8 cellular contexts compared by ENCODE assay signal in genomic region chr3:15796771-15797599, GRCh38. TPM values are rescaled to one million over a fixed set of nuclear protein-coding genes. Genes with fewer than 3 reads are reported as not detected.
DNase-seq lines count a peak whose midpoint lies in the region; ATAC-seq, FAIRE-seq and TF ChIP-seq lines count a peak whose summit lies in the region.

No MANE protein-coding gene starts in this region.

- H3K27me3 ChIP-seq in Loucy (ENCODE audit: insufficient read depth, low read length, poor library complexity, severe bottlenecking) (no peaks in the 10 kb centered on the region), foreskin keratinocyte (no peaks in the 10 kb centered on the region)

- H3K9me2 ChIP-seq in Loucy (replicated peaks; ENCODE audit: low read depth, low read length): no peaks in the 10 kb centered on the region

- H3K9ac ChIP-seq in Loucy (ENCODE audit: low read depth, low read length, poor library complexity, severe bottlenecking): peak overlapping the region; percentile 85

- H3K36me3 ChIP-seq in Loucy (ENCODE audit: insufficient read depth, low read length): peaks cover 3% of the 10 kb centered on the region

- H3K9me3 Mint-ChIP-seq in activated naive CD4-positive, alpha-beta T cell treated with anti-CD3 and anti-CD28 coated beads, Interleukin-2, amount 50 U/mL, for 72 hours: peaks cover 3 to 4% of the 10 kb centered on the region in 2 donors

- H3K27ac Mint-ChIP-seq in activated naive CD4-positive, alpha-beta T cell treated with anti-CD3 and anti-CD28 coated beads, Interleukin-2, amount 50 U/mL, for 72 hours: peak overlapping the region; percentile 84 to 91

- TF ChIP-seq CTCF in Loucy (conservative IDR thresholded peaks at IDR 0.05; ENCODE audit: low read length): no peak
- TF ChIP-seq CTCF in foreskin keratinocyte (conservative IDR thresholded peaks at IDR 0.05): no peak

- no peak for DNase-seq in GM12892 (ENCODE audit: insufficient read length)
- DNase-seq in activated naive CD4-positive, alpha-beta T cell treated with anti-CD3 and anti-CD28 coated beads, Interleukin-2, amount 50 U/mL, for 72 hours (ENCODE audit: low spot score in 2 of 2): no peak
- DNase-seq in foreskin keratinocyte: peak; percentile 57 to 76
- DNase-seq in nucleus accumbens (lab: John Stamatoyannopoulos, UW): peak in 34 of 56 donors; percentile 4 to 53 (median 16)
- no peak for DNase-seq in stimulated activated CD8-positive, alpha-beta memory T cell treated with anti-CD3 and anti-CD28 coated beads, Interleukin-4, amount 100 ng/mL, for 48 hours
- DNase-seq in NK-92 treated with Interleukin-12 subunit alpha and Interleukin-12 subunit beta, amount 100 ng/mL, for 24 hours (lab: John Stamatoyannopoulos, UW): no peak

- peak; percentile 11 to 25 for ATAC-seq in activated naive CD4-positive, alpha-beta T cell treated with anti-CD3 and anti-CD28 coated beads, Interleukin-2, amount 50 U/mL, for 72 hours
- ATAC-seq in foreskin keratinocyte (peak; percentile 76), GM19351 (IDR thresholded peaks at IDR 0.05; ENCODE audit: unreplicated experiment) (no peak)

- peak overlapping the region; percentile 77 for H3K4me2 ChIP-seq in Loucy (ENCODE audit: low read depth, low read length, poor library complexity, severe bottlenecking)

- peaks cover 8% of the 10 kb centered on the region; the same call in 1 of the 2 replicates for H3F3A ChIP-seq in Loucy (ENCODE audit: low read depth)

- peak overlapping the region; percentile 75 for H3K4me3 ChIP-seq in Loucy (ENCODE audit: low read length, poor library complexity, severe bottlenecking)

- peaks cover 92% of the 10 kb centered on the region for H3K79me2 ChIP-seq in Loucy (ENCODE audit: insufficient read depth, low read length)

- peaks cover 5% of the 10 kb centered on the region in 2 donors for H3K36me3 Mint-ChIP-seq in activated naive CD4-positive, alpha-beta T cell treated with anti-CD3 and anti-CD28 coated beads, Interleukin-2, amount 50 U/mL, for 72 hours

- peak overlapping the region; percentile 91 for H3K27ac ChIP-seq in foreskin keratinocyte

- no peak overlapping the region for H2AFZ ChIP-seq in Loucy (ENCODE audit: low read length)

- H3K9me3 ChIP-seq in Loucy (ENCODE audit: insufficient read depth, low read depth, low read length): no peaks in the 10 kb centered on the region

- H3K4me1 ChIP-seq in Loucy (ENCODE audit: insufficient read depth, low read length, poor library complexity, severe bottlenecking) (peaks cover 84% of the 10 kb centered on the region), foreskin keratinocyte (peaks cover 25% of the 10 kb centered on the region)

- peaks cover 50% of the 10 kb centered on the region for H4K20me1 ChIP-seq in Loucy (ENCODE audit: insufficient read depth, low read length, poor library complexity, severe bottlenecking)

- peak; percentile 74 for FAIRE-seq in GM12892 (lab: Jason Lieb, UNC)

- TF ChIP-seq POLR2A in GM12892 (IDR thresholded peaks at IDR 0.05; ENCODE audit: low read depth, low read length): no peak

RNA-seq across cellular contexts. Expression of gene ANKRD28, which starts 0.8 kb away (rescaled TPM):
- 22.0 TPM for polyA plus RNA-seq in GM12892 (2012; ENCODE audit: missing spikeins)
- total RNA-seq in activated naive CD4-positive, alpha-beta T cell treated with anti-CD3 and anti-CD28 coated beads, Interleukin-2, amount 50 U/mL, for 72 hours: 10 to 100 TPM; 22.1 to 43.0 TPM
- 31.7 and 32.4 TPM in 2 replicates for total RNA-seq in foreskin keratinocyte
- polyA plus RNA-seq in foreskin keratinocyte: 4.6 and 6.5 TPM in 2 replicates

Comparison
In these comparisons a context has a peak if more than half of its experiments do, and no peak if none do; other contexts are left out.
1. DNase-seq: peak in foreskin keratinocyte (2 of 2) and nucleus accumbens (34 of 56); none in GM12892 (single experiment), activated naive CD4-positive, alpha-beta T cell treated with anti-CD3 and anti-CD28 coated beads, Interleukin-2, amount 50 U/mL, for 72 hours (0 of 2), stimulated activated CD8-positive, alpha-beta memory T cell treated with anti-CD3 and anti-CD28 coated beads, Interleukin-4, amount 100 ng/mL, for 48 hours (single experiment) and NK-92 treated with Interleukin-12 subunit alpha and Interleukin-12 subunit beta, amount 100 ng/mL, for 24 hours (single experiment).